Comparison of ENCODE assay signal across 8 cellular contexts in the genomic region with DNA sequence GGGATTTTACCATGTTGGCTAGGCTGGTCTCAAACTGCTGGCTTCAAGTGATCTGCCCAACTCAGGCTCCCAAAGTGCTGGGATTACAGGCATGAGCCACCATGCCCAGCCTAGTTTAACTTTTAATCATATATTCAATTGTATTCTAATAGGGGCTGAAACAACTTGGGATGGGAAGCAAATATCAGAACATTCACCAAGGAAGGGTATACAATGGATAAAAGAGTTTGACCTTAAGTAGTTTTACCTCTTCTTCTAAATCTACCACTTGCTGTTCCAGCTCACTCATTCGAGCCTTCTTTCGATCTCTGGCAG. TPM values are rescaled to one million over a fixed set of nuclear protein-coding genes. Genes with fewer than 3 reads are reported as not detected.
DNase-seq lines count a peak whose midpoint lies in the region; ATAC-seq and TF ChIP-seq lines count a peak whose summit lies in the region.

No MANE protein-coding gene starts in this region.

- CTCF ChIA-PET in activated CD4-positive, alpha-beta memory T cell treated with anti-CD3 and anti-CD28 coated beads, Interleukin-2, amount 10 ng/mL, durations not matched to agents 7 days and 5 days (lab: Charles Lee) = interaction anchor here (0.7 to 6.1 kb wide), 8 partner anchors 8 to 202 kb away, joined by 3 to 54 read pairs (median 6); a partner anchor contains a TSS

- H3K27me3 ChIP-seq in right cardiac atrium (ENCODE audit: control insufficient read depth, insufficient read depth) = no peaks in the 10 kb centered on the region

- WGBS in right cardiac atrium = 8% methylated on average over 2 of the region's 2 CpGs

- intact Hi-C loops in right cardiac atrium (cut with DNase I) = no loop called here

- H3K9me3 ChIP-seq in right cardiac atrium (ENCODE audit: control insufficient read depth, low read length) = no peaks in the 10 kb centered on the region

- H3K4me3 Mint-ChIP-seq in activated CD4-positive, alpha-beta memory T cell treated with anti-CD3 and anti-CD28 coated beads, Interleukin-2, amount 10 ng/mL, durations not matched to agents 7 days and 5 days = peak overlapping the region; percentile 88

- TF ChIP-seq CTCF in HFF-Myc (IDR thresholded peaks at IDR 0.05; ENCODE audit: low read depth, low read length, missing control alignments) = no peak

- POLR2A ChIA-PET in activated CD4-positive, alpha-beta memory T cell treated with anti-CD3 and anti-CD28 coated beads, Interleukin-2, amount 10 ng/mL, durations not matched to agents 7 days and 5 days (lab: Charles Lee) = interaction anchor here (1.0 to 15.8 kb wide), 11 partner anchors 8 to 470 kb away, joined by 3 to 360 read pairs (median 14); a partner anchor contains a TSS

- ATAC-seq in right cardiac atrium (no peak), HG03571 (IDR thresholded peaks at IDR 0.05; ENCODE audit: unreplicated experiment) (no peak)

- peaks cover 57% of the 10 kb centered on the region for H3K4me1 Mint-ChIP-seq in activated CD4-positive, alpha-beta memory T cell treated with anti-CD3 and anti-CD28 coated beads, Interleukin-2, amount 10 ng/mL, durations not matched to agents 7 days and 5 days

- H3K9me3 Mint-ChIP-seq in activated CD4-positive, alpha-beta memory T cell treated with anti-CD3 and anti-CD28 coated beads, Interleukin-2, amount 10 ng/mL, durations not matched to agents 7 days and 5 days = no peaks in the 10 kb centered on the region

- peak overlapping the region; percentile 60 for H3K27ac ChIP-seq in right cardiac atrium (ENCODE audit: low read length)

- H3K4me1 ChIP-seq in right cardiac atrium (ENCODE audit: control insufficient read depth, insufficient read depth, low read length) = no peaks in the 10 kb centered on the region

- no peak for DNase-seq in HFF-Myc (ENCODE audit: extremely low read depth, low read depth)
- DNase-seq in activated CD4-positive, alpha-beta memory T cell treated with anti-CD3 and anti-CD28 coated beads, Interleukin-2, amount 10 ng/mL, durations not matched to agents 7 days and 5 days = peak; percentile 30
- DNase-seq in right cardiac atrium = no peak
- DNase-seq in stimulated activated CD4-positive, alpha-beta T cell treated with anti-CD3 and anti-CD28 coated beads, Interleukin-4, amount 100 ng/mL, for 24 hours = peak; percentile 51
- DNase-seq in mucosa of gallbladder (ENCODE audit: low spot score) = no peak
- DNase-seq in dermis blood vessel endothelial cell = no peak
- no peak for DNase-seq in COR-L47 (lab: John Stamatoyannopoulos, UW)

- peaks cover 79% of the 10 kb centered on the region for H3K36me3 Mint-ChIP-seq in activated CD4-positive, alpha-beta memory T cell treated with anti-CD3 and anti-CD28 coated beads, Interleukin-2, amount 10 ng/mL, durations not matched to agents 7 days and 5 days (ENCODE audit: low read depth)

- H3K27ac Mint-ChIP-seq in activated CD4-positive, alpha-beta memory T cell treated with anti-CD3 and anti-CD28 coated beads, Interleukin-2, amount 10 ng/mL, durations not matched to agents 7 days and 5 days = peak overlapping the region; percentile 94

- H3K4me3 ChIP-seq in HFF-Myc (replicated peaks; ENCODE audit: low read depth, low read length) (peak overlapping the region; percentile 94), right cardiac atrium (ENCODE audit: low read length) (peak overlapping the region; percentile 82)

- H3K27me3 Mint-ChIP-seq in activated CD4-positive, alpha-beta memory T cell treated with anti-CD3 and anti-CD28 coated beads, Interleukin-2, amount 10 ng/mL, durations not matched to agents 7 days and 5 days = no peaks in the 10 kb centered on the region

RNA-seq across cellular contexts. Expression of a gene that starts 1.6 kb away (rescaled TPM):
- total RNA-seq in activated CD4-positive, alpha-beta memory T cell treated with anti-CD3 and anti-CD28 coated beads, Interleukin-2, amount 10 ng/mL, durations not matched to agents 7 days and 5 days = 100 to 1,000 TPM; 263 to 266 TPM
- total RNA-seq in right cardiac atrium (100 to 1,000 TPM in 1 of 4 donors, 10 to 100 TPM in 3; 53.0 to 140 (median 84.0) TPM), mucosa of gallbladder (220 TPM), dermis blood vessel endothelial cell (93.3 and 165 TPM in 2 replicates)
- polyA plus RNA-seq in right cardiac atrium = 53.1 TPM

RNA-seq across cellular contexts. Expression of a gene that starts 26.3 kb away (rescaled TPM):
- 10 to 100 TPM; 33.6 to 35.2 TPM for total RNA-seq in activated CD4-positive, alpha-beta memory T cell treated with anti-CD3 and anti-CD28 coated beads, Interleukin-2, amount 10 ng/mL, durations not matched to agents 7 days and 5 days
- total RNA-seq in right cardiac atrium (10 to 100 TPM; 13.1 to 14.0 (median 13.4) TPM), mucosa of gallbladder (26.2 TPM), dermis blood vessel endothelial cell (23.8 and 30.1 TPM in 2 replicates)
- 6.6 TPM for polyA plus RNA-seq in right cardiac atrium

RNA-seq across cellular contexts. Expression of a gene that starts 56.9 kb away (rescaled TPM):
- 10 to 100 TPM; 14.4 to 16.1 TPM for total RNA-seq in activated CD4-positive, alpha-beta memory T cell treated with anti-CD3 and anti-CD28 coated beads, Interleukin-2, amount 10 ng/mL, durations not matched to agents 7 days and 5 days
- 10 to 100 TPM in 1 of 4 donors, 1 to 10 TPM in 3; 7.5 to 11.0 (median 9.0) TPM for total RNA-seq in right cardiac atrium
- polyA plus RNA-seq in right cardiac atrium = 16.3 TPM
- total RNA-seq in mucosa of gallbladder = 11.3 TPM
- total RNA-seq in dermis blood vessel endothelial cell = 12.5 and 19.9 TPM in 2 replicates

RNA-seq across cellular contexts. Expression of a gene that starts 57.1 kb away (rescaled TPM):
- 10 to 100 TPM; 38.7 to 39.8 TPM for total RNA-seq in activated CD4-positive, alpha-beta memory T cell treated with anti-CD3 and anti-CD28 coated beads, Interleukin-2, amount 10 ng/mL, durations not matched to agents 7 days and 5 days
- total RNA-seq in right cardiac atrium (10 to 100 TPM in 1 of 4 donors, 1 to 10 TPM in 3; 2.3 to 12.6 (median 4.5) TPM), mucosa of gallbladder (7.3 TPM), dermis blood vessel endothelial cell (14.8 and 15.7 TPM in 2 replicates)
- 4.1 TPM for polyA plus RNA-seq in right cardiac atrium

Comparison
In these comparisons a context has a peak if more than half of its experiments do, and no peak if none do; other contexts are left out.
1. DNase-seq: peak in activated CD4-positive, alpha-beta memory T cell treated with anti-CD3 and anti-CD28 coated beads, Interleukin-2, amount 10 ng/mL, durations not matched to agents 7 days and 5 days (single experiment) and stimulated activated CD4-positive, alpha-beta T cell treated with anti-CD3 and anti-CD28 coated beads, Interleukin-4, amount 100 ng/mL, for 24 hours (single experiment); none in HFF-Myc (single experiment), right cardiac atrium (0 of 3), mucosa of gallbladder (single experiment), dermis blood vessel endothelial cell (single experiment) and COR-L47 (single experiment).